ENCODE assay signal across 17 cellular contexts in the genomic region with DNA sequence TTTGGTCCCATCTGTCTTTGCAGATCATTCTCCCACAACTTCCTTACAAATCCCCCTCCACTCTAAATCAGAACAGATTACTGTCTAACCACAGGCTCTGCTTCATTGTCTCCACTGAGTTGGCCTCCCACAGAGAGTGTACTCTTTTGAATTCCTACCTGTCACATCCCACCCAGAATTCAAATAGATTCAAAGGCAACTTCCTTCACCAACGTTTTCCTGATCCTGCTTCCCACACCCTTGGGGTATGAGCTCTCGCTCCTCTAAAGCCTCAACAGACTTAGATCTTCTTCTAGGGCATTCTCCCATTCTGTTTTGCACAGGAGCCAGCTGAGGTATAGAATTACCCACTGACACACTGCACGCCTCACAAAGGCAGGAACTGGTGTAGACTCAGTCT.
"Had no signal": no experiment of that assay in that cellular context is flagged by ENCODE, and none has a peak within 500 bp of the region (broad histone marks: within the 10 kb centered on the region; RNA-seq: fewer than 3 reads in every experiment).

No MANE protein-coding gene starts in this region.

- H3K27me3 ChIP-seq: cardiac muscle cell, sigmoid colon, thyroid gland had no signal

- H3K9me3 Mint-ChIP-seq: activated B cell treated with CpG ODN at 0.5 μM for 24 hours; activated CD8-positive, alpha-beta T cell treated with anti-CD3 and anti-CD28 coated beads for 36 hours; activated naive CD8-positive, alpha-beta T cell treated with anti-CD3 and anti-CD28 coated beads, Interleukin-2, amount 10 ng/mL, durations not matched to agents 7 days and 5 days; activated T-helper 17 cell treated with anti-CD3 and anti-CD28 coated beads, Interleukin-2, amount 50 U/mL, for 72 hours; neural crest cell; stimulated activated naive B cell treated with anti-CD40 and anti-IgM and Interleukin-4, amounts not matched to agents 10 μg/mL and 1 μg/mL and 100 μg/mL, for 72 hours had no signal

- H3K4me3 ChIP-seq: cardiac muscle cell, left ventricle myocardium inferior, sigmoid colon, thyroid gland had no signal

- H3K4me1 Mint-ChIP-seq: activated B cell treated with CpG ODN at 0.5 μM for 24 hours; activated naive CD8-positive, alpha-beta T cell treated with anti-CD3 and anti-CD28 coated beads, Interleukin-2, amount 10 ng/mL, durations not matched to agents 7 days and 5 days; activated T-helper 17 cell treated with anti-CD3 and anti-CD28 coated beads, Interleukin-2, amount 50 U/mL, for 72 hours had no signal

- H3K9me3 ChIP-seq: left ventricle myocardium inferior, sigmoid colon, thyroid gland had no signal

- ATAC-seq: activated CD8-positive, alpha-beta T cell treated with anti-CD3 and anti-CD28 coated beads for 36 hours; activated T-helper 17 cell treated with anti-CD3 and anti-CD28 coated beads, Interleukin-2, amount 50 U/mL, for 72 hours; stimulated activated naive B cell treated with anti-CD40 and anti-IgM and Interleukin-4, amounts not matched to agents 10 μg/mL and 1 μg/mL and 100 μg/mL, for 72 hours had no signal

- H3K36me3 Mint-ChIP-seq: activated naive CD8-positive, alpha-beta T cell treated with anti-CD3 and anti-CD28 coated beads, Interleukin-2, amount 10 ng/mL, durations not matched to agents 7 days and 5 days had no signal

- H3K4me3 Mint-ChIP-seq: activated B cell treated with CpG ODN at 0.5 μM for 24 hours; activated CD8-positive, alpha-beta T cell treated with anti-CD3 and anti-CD28 coated beads for 36 hours; activated naive CD8-positive, alpha-beta T cell treated with anti-CD3 and anti-CD28 coated beads, Interleukin-2, amount 10 ng/mL, durations not matched to agents 7 days and 5 days; activated T-helper 17 cell treated with anti-CD3 and anti-CD28 coated beads, Interleukin-2, amount 50 U/mL, for 72 hours; neural crest cell; stimulated activated naive B cell treated with anti-CD40 and anti-IgM and Interleukin-4, amounts not matched to agents 10 μg/mL and 1 μg/mL and 100 μg/mL, for 72 hours had no signal

- H3K36me3 ChIP-seq: cardiac muscle cell, sigmoid colon, thyroid gland had no signal

- H3K27ac Mint-ChIP-seq: activated B cell treated with CpG ODN at 0.5 μM for 24 hours; activated CD8-positive, alpha-beta T cell treated with anti-CD3 and anti-CD28 coated beads for 36 hours; activated naive CD8-positive, alpha-beta T cell treated with anti-CD3 and anti-CD28 coated beads, Interleukin-2, amount 10 ng/mL, durations not matched to agents 7 days and 5 days; activated T-helper 17 cell treated with anti-CD3 and anti-CD28 coated beads, Interleukin-2, amount 50 U/mL, for 72 hours; stimulated activated naive B cell treated with anti-CD40 and anti-IgM and Interleukin-4, amounts not matched to agents 10 μg/mL and 1 μg/mL and 100 μg/mL, for 72 hours had no signal

- DNase-seq: activated B cell treated with CpG ODN at 0.5 μM for 24 hours; activated CD4-positive, alpha-beta T cell treated with anti-CD3 and anti-CD28 coated beads for 48 hours; activated CD8-positive, alpha-beta T cell treated with anti-CD3 and anti-CD28 coated beads for 36 hours; activated naive CD4-positive, alpha-beta T cell; activated naive CD8-positive, alpha-beta T cell treated with anti-CD3 and anti-CD28 coated beads, Interleukin-2, amount 10 ng/mL, durations not matched to agents 7 days and 5 days; activated T-cell treated with anti-CD3 and anti-CD28 coated beads, Interleukin-2, amount 50 U/mL, for 1 hour; amygdala; foreskin melanocyte; left ventricle myocardium inferior; mammary epithelial cell; sigmoid colon; stimulated activated naive B cell treated with anti-CD40 and anti-IgM and Interleukin-4, amounts not matched to agents 10 μg/mL and 1 μg/mL and 100 μg/mL, for 72 hours; SW 1271; thyroid gland had no signal

- H3K27ac ChIP-seq: cardiac muscle cell, left ventricle myocardium inferior, sigmoid colon, thyroid gland had no signal

- H3K27me3 Mint-ChIP-seq: activated B cell treated with CpG ODN at 0.5 μM for 24 hours; activated CD8-positive, alpha-beta T cell treated with anti-CD3 and anti-CD28 coated beads for 36 hours; stimulated activated naive B cell treated with anti-CD40 and anti-IgM and Interleukin-4, amounts not matched to agents 10 μg/mL and 1 μg/mL and 100 μg/mL, for 72 hours had no signal

- H3K4me1 ChIP-seq: left ventricle myocardium inferior had no signal
